Comparison of ENCODE assay signal across 11 cellular contexts in genomic region chr1:41713557-41714327, GRCh38.
DNase-seq lines count a peak whose midpoint lies in the region; ATAC-seq and TF ChIP-seq lines count a peak whose summit lies in the region.
"Had no signal": no experiment of that assay in that cellular context is flagged by ENCODE, and none has a peak within 500 bp of the region (broad histone marks: within the 10 kb centered on the region; RNA-seq: fewer than 3 reads in every experiment).

No MANE protein-coding gene starts in this region.

- POLR2A ChIA-PET in IMR-90 (lab: Charles Lee; ENCODE audit: unreplicated experiment), result no interaction called here

- in situ Hi-C loops in IMR-90 (cut with MboI; ENCODE audit: low sequenced_read_pairs), result no loop called here

- no peaks in the 10 kb centered on the region for H4K20me1 ChIP-seq in IMR-90 (ENCODE audit: insufficient read depth, low read length)

- H2BK20ac ChIP-seq in IMR-90 (ENCODE audit: low read depth, low read length), result peak overlapping the region; percentile 56; the same call in 1 of the 2 replicates

- WGBS in IMR-90 (ENCODE audit: extremely low coverage in 2 of 2, insufficient read length in 1 of 2), 2 experiments, result 33% methylated on average over 2 of the region's 6 CpGs; no CpG with 5 or more reads in 1 of the 2 experiments

- H2AK5ac ChIP-seq in IMR-90 (ENCODE audit: low read depth, low read length), result peak overlapping the region; percentile 64

- H4K8ac ChIP-seq in IMR-90 (ENCODE audit: low read depth in 2 of 2, low read length in 2 of 2), result peak overlapping the region in 1 of 2 experiments; percentile 46; a peak in 2 of 4 replicates

- H2BK120ac ChIP-seq in IMR-90 (ENCODE audit: low read depth, low read length), result peak overlapping the region; percentile 60; the same call in 1 of the 2 replicates

- H3K4me1 ChIP-seq in IMR-90 (ENCODE audit: control insufficient read depth, insufficient read depth, low read length) (peaks cover 20% of the 10 kb centered on the region), left lung (peaks cover 0 to 36% of the 10 kb centered on the region in 2 donors)

- peak overlapping the region; percentile 47 for H2AK9ac ChIP-seq in IMR-90 (replicated peaks; ENCODE audit: low read depth, low read length, poor library complexity)

- no peaks in the 10 kb centered on the region for H3K36me3 ChIP-seq in IMR-90 (ENCODE audit: control insufficient read depth, insufficient read depth, low read length)
- H3K36me3 ChIP-seq in left lung, result no peaks in the 10 kb centered on the region

- no peaks in the 10 kb centered on the region for H3K79me1 ChIP-seq in IMR-90 (ENCODE audit: low read depth in 1 of 2, low read length in 2 of 2)

- 0 out of 2 replicates have a peak overlapping the region, but pooled peaks have one; percentile 4 for H3K4me2 ChIP-seq in IMR-90 (ENCODE audit: low read depth, low read length)

- no peak for TF ChIP-seq POLR2A in IMR-90 (IDR thresholded peaks at IDR 0.05; ENCODE audit: low read depth, low read length)

- no peak overlapping the region for H3K56ac ChIP-seq in IMR-90 (ENCODE audit: extremely low read depth, insufficient read depth, low read length)

- dilution Hi-C loops in IMR-90 (cut with HindIII; ENCODE audit: low sequenced_read_pairs, unreplicated experiment), result no loop called here

- intact Hi-C loops in IMR-90 (cut with micrococcal nuclease) (no loop called here), left lung (cut with DNase I) (no loop called here)

- peak overlapping the region; percentile 22; the same call in 1 of the 2 replicates for H4K91ac ChIP-seq in IMR-90 (ENCODE audit: insufficient read depth, low read depth, low read length)

- H3K18ac ChIP-seq in IMR-90 (ENCODE audit: low read depth, low read length), result 0 out of 2 replicates have a peak overlapping the region, but pooled peaks have one; percentile 3

- CTCF ChIA-PET in IMR-90 (lab: Yijun Ruan, JAX), result interaction anchor here (1.5 kb wide), 1 partner anchor 30 kb away, joined by 5 read pairs; no protein-coding TSS in a partner anchor

- peak; percentile 88 for ATAC-seq in IMR-90 (ENCODE audit: low read depth)
- peak; percentile 16 for ATAC-seq in left lung
- ATAC-seq in GM19035 (IDR thresholded peaks at IDR 0.05; ENCODE audit: unreplicated experiment), result no peak
- ATAC-seq in HG02759 (IDR thresholded peaks at IDR 0.05; ENCODE audit: unreplicated experiment), result no peak

- H3K9me3 ChIP-seq in IMR-90 (ENCODE audit: control insufficient read depth, insufficient read depth, low read length) (no peaks in the 10 kb centered on the region), left lung (no peaks in the 10 kb centered on the region)

- no peak overlapping the region for H4K5ac ChIP-seq in IMR-90 (ENCODE audit: low read depth, low read length)

- DNase-seq in AG09309 (ENCODE audit: low read depth), result peak; percentile 46
- peak; percentile 92 for DNase-seq in IMR-90
- peak; percentile 85 for DNase-seq in astrocyte of the hippocampus (ENCODE audit: low read depth, low spot score)
- DNase-seq in left lung, result no peak
- DNase-seq in NCI-H345 treated with DMSO at 0.1 percent for 48 hours (lab: John Stamatoyannopoulos, UW; ENCODE audit: unreplicated experiment), result no peak
- DNase-seq in NCI-H1436 (lab: John Stamatoyannopoulos, UW), result no peak
- DNase-seq: activated CD4-positive, alpha-beta T cell treated with anti-CD3 and anti-CD28 coated beads, Interleukin-2, amount 10 ng/mL, durations not matched to agents 7 days and 5 days; DND-41; stimulated activated CD4-positive, alpha-beta T cell treated with anti-CD3 and anti-CD28 coated beads, Interleukin-15, amount 100 ng/mL, for 24 hours had no signal

- no TSS peak for BruUV-seq in IMR-90 (replicated peaks; lab: Mats Ljungman, UMichigan)

- no peak overlapping the region for H3K4me3 ChIP-seq in AG09309 (ENCODE audit: control insufficient read depth, low read depth, low read length)
- no peak overlapping the region for H3K4me3 ChIP-seq in IMR-90 (ENCODE audit: insufficient read depth, low read depth, low read length)
- H3K4me3 ChIP-seq in left lung, result no peak overlapping the region

- H3K27me3 ChIP-seq in IMR-90 (ENCODE audit: control insufficient read depth, insufficient read depth, low read length) (no peaks in the 10 kb centered on the region), left lung (no peaks in the 10 kb centered on the region)

- no peak overlapping the region; the same call in 1 of the 2 replicates for H3K23ac ChIP-seq in IMR-90 (ENCODE audit: low read depth, low read length)

- H2BK15ac ChIP-seq in IMR-90 (ENCODE audit: low read depth, low read length), result peak overlapping the region; percentile 13; the same call in 1 of the 3 replicates

- peak overlapping the region; percentile 59; the same call in 1 of the 2 replicates for H3K27ac ChIP-seq in IMR-90 (ENCODE audit: insufficient read depth, low read length)
- no peak overlapping the region for H3K27ac ChIP-seq in left lung

- H3K9me1 ChIP-seq in IMR-90 (ENCODE audit: insufficient read depth, low read length), result peaks cover 5% of the 10 kb centered on the region

- TF ChIP-seq RAD21 in IMR-90 (IDR thresholded peaks at IDR 0.05; ENCODE audit: low read length), result no peak

- peak overlapping the region; percentile 29 for H2BK5ac ChIP-seq in IMR-90 (ENCODE audit: low read depth, low read length, poor library complexity, severe bottlenecking)

- peak overlapping the region; percentile 82 for H2AFZ ChIP-seq in IMR-90 (replicated peaks; ENCODE audit: low read length, poor library complexity)

- no peak overlapping the region for H3K14ac ChIP-seq in IMR-90 (replicated peaks; ENCODE audit: low read depth, low read length)

- H3K4ac ChIP-seq in IMR-90 (ENCODE audit: low read depth, low read length), result peak overlapping the region; percentile 43

- no peak overlapping the region; the same call in 1 of the 2 replicates for H3K9ac ChIP-seq in IMR-90 (ENCODE audit: low read depth, low read length)

- TF ChIP-seq CTCF in AG09309 (IDR thresholded peaks at IDR 0.05; ENCODE audit: control insufficient read depth, insufficient read depth, low read depth, low read length, missing control alignments), result no peak
- TF ChIP-seq CTCF in IMR-90 (conservative IDR thresholded peaks at IDR 0.05; ENCODE audit: low read depth, low read length), result no peak
- no peak for TF ChIP-seq CTCF in left lung (IDR thresholded peaks at IDR 0.05)

TF ChIP-seq in IMR-90, 13 proteins besides CTCF, POLR2A, EP300 and RAD21:
- TF ChIP-seq MAZ (IDR thresholded peaks at IDR 0.05; ENCODE audit: borderline replicate concordance, low read depth, low read length), result peak; percentile 77
- TF ChIP-seq RFX5 (IDR thresholded peaks at IDR 0.05; ENCODE audit: low read depth, low read length), result no peak
- TF ChIP-seq, protein P1, sequence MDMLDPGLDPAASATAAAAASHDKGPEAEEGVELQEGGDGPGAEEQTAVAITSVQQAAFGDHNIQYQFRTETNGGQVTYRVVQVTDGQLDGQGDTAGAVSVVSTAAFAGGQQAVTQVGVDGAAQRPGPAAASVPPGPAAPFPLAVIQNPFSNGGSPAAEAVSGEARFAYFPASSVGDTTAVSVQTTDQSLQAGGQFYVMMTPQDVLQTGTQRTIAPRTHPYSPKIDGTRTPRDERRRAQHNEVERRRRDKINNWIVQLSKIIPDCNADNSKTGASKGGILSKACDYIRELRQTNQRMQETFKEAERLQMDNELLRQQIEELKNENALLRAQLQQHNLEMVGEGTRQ (IDR thresholded peaks at IDR 0.05; ENCODE audit: low read depth, low read length), result no peak
- no peak for TF ChIP-seq RCOR1 (IDR thresholded peaks at IDR 0.05; ENCODE audit: insufficient replicate concordance, low read length)
- TF ChIP-seq MXI1 (IDR thresholded peaks at IDR 0.05; ENCODE audit: borderline replicate concordance, low read depth, low read length), result no peak
- TF ChIP-seq FOS (IDR thresholded peaks at IDR 0.05; ENCODE audit: low read depth, low read length), result no peak
- no peak for TF ChIP-seq BHLHE40 (IDR thresholded peaks at IDR 0.05; ENCODE audit: low read depth, low read length)

Comparison
In these comparisons a context has a peak if more than half of its experiments do, and no peak if none do; other contexts are left out.
1. DNase-seq: peak in AG09309 (single experiment), IMR-90 (single experiment) and astrocyte of the hippocampus (single experiment); none in left lung (0 of 2), NCI-H345 treated with DMSO at 0.1 percent for 48 hours (single experiment) and NCI-H1436 (single experiment).
2. ATAC-seq: peak in IMR-90 (single experiment) and left lung (single experiment); none in GM19035 (single experiment) and HG02759 (single experiment).